7 cellular contexts compared by ENCODE assay signal in the genomic region with DNA sequence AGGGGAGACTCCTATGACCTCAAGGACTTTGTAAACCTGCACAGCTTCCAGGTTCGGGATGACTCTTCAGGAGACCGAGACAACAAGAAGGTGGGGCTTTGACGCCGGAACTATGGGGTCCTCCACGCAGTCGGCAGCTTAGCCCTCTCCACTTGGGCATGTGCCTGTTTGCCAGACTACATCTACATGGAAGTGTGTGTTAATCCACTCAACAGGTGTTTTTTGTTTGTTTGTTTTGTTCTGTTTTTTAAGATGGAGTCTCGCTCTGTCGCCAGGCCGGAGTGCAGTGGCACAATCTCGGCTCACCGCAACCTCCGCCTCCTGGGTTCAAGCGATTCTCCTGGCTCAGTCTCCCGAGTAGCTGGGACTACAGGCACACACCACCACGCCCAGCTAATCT. TPM values are rescaled to one million over a fixed set of nuclear protein-coding genes. Genes with fewer than 3 reads are reported as not detected.
"Had no signal": no experiment of that assay in that cellular context is flagged by ENCODE, and none has a peak within 500 bp of the region (broad histone marks: within the 10 kb centered on the region; RNA-seq: fewer than 3 reads in every experiment).

No MANE protein-coding gene starts in this region.

RNA-seq across cellular contexts. Expression of gene VAV1, which starts 57.3 kb away (rescaled TPM):
- total RNA-seq: neural crest cell had no signal
- polyA plus RNA-seq: hepatocyte had no signal

RNA-seq across cellular contexts. Expression of gene ADGRE1, which starts 57.5 kb away (rescaled TPM):
- total RNA-seq: dermis microvascular lymphatic vessel endothelial cell, hepatocyte, left ventricle myocardium inferior, neural crest cell, occipital lobe, renal cortical epithelial cell, vagina had no signal
- polyA plus RNA-seq: hepatocyte had no signal
